Comparison of ENCODE assay signal across 8 cellular contexts in the genomic region with DNA sequence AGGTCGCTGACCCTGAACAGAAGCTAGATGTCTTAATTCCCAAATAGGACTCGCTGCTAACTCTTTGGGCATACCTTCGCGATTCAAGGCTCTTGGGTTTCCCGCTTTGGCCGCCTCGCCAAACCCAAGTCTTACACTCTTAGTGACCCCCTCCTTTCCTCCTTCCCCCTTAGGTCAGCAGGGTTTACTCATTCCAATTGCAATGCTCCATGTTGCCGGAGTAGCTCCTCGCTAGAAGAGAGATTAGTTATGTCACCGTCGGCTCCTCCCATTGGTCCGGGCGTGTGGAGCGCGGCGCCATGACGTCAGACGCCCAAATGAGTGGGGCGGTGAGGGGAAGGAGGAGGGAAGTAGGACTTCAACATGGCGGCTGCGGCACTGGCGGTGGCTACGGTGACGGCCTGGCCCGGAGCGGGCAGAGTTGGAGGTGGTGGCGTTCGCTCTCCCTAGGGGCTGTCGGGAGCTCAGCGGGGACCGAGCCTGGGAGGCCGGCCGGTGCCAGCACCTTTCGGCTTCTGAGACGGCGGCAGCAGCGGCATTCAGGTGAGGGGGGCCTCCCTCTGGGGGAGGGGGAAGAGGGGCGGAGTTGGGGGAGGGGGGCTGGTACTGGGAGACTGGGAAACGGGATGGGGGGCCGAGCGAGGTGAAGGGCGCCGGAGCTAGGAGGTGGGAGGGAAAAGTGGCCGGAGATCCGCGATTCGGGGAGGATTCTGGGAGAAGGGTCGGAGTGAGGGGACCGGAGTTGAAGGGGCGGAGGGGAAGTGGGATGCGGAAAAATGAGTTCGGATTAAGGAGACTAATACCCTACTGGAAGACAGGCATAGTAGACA. TPM values are rescaled to one million over a fixed set of nuclear protein-coding genes. Genes with fewer than 3 reads are reported as not detected.
A peak's percentile ranks its signal among the peaks of the same experiment; 100 is the strongest.
DNase-seq lines count a peak whose midpoint lies in the region; ATAC-seq, FAIRE-seq and TF ChIP-seq lines count a peak whose summit lies in the region.

A gene (plus strand): TSS at position 346 of the 830 bp plus-strand sequence. CDS start 41,872 bp downstream, outside the sequence.

- DNase-seq in NCI-H128 (lab: John Stamatoyannopoulos, UW; ENCODE audit: unreplicated experiment) (peak; percentile 87), SW 1271 (lab: John Stamatoyannopoulos, UW) (peak; percentile 81 to 92), Right ventricle myocardium superior (peak; percentile 98), pancreas (peak; percentile 94 to 97 (median 97)), tibial artery (peak; percentile 98)
- peak; percentile 90 for DNase-seq in activated naive CD8-positive, alpha-beta T cell treated with anti-CD3 and anti-CD28 coated beads, Interleukin-2, amount 50 U/mL, for 16 hours (ENCODE audit: low read depth, low spot score)

- intact Hi-C loops in Right ventricle myocardium superior (cut with DNase I) = no loop called here
- intact Hi-C loops in pancreas (cut with DNase I) = no loop called here
- intact Hi-C loops in tibial artery (cut with DNase I; ENCODE audit: low total_unique reads) = loop anchor here (5.0 kb wide), 1 partner anchor 52 kb away; a partner anchor contains a TSS

- 0% methylated on average over 52 of the region's 52 CpGs for WGBS in pancreas, 2 donors

- peak within 1 kb of the TSS; percentile 64 to 72 (median 68) for H3K4me3 ChIP-seq in pancreas
- peak within 1 kb of the TSS; percentile 79 to 87 for H3K4me3 ChIP-seq in tibial artery

- H3K36me3 ChIP-seq in pancreas = no peaks in the 10 kb centered on the region
- H3K36me3 ChIP-seq in tibial artery = peaks cover 0 to 2% (median 0%) of the 10 kb centered on the region in 3 donors

- H3K27ac ChIP-seq in pancreas (peak within 1 kb of the TSS; percentile 88 to 97 (median 94)), tibial artery (peak within 1 kb of the TSS; percentile 94 to 96)

- TF ChIP-seq CTCF in pancreas (IDR thresholded peaks at IDR 0.05) (no peak), tibial artery (IDR thresholded peaks at IDR 0.05) (no peak)

- H3K9me3 ChIP-seq in pancreas (no peaks in the 10 kb centered on the region), tibial artery (no peaks in the 10 kb centered on the region)

- peak; percentile 76 for FAIRE-seq in pancreas (lab: Jason Lieb, UNC)

- peak; percentile 99 for ATAC-seq in HG02678 (IDR thresholded peaks at IDR 0.05; ENCODE audit: unreplicated experiment)
- ATAC-seq in Right ventricle myocardium superior (ENCODE audit: poor library complexity) = peak; percentile 99
- ATAC-seq in pancreas = peak; percentile 97 to 99 (median 98)

- H3K4me1 ChIP-seq in pancreas (peaks cover 0 to 5% (median 4%) of the 10 kb centered on the region in 3 donors), tibial artery (peaks cover 0 to 23% (median 8%) of the 10 kb centered on the region in 4 donors)

- TF ChIP-seq POLR2A in GM10847 (IDR thresholded peaks at IDR 0.05; ENCODE audit: extremely low read depth, insufficient read length) = peak; percentile 81

- H3K27me3 ChIP-seq in pancreas (no peaks in the 10 kb centered on the region), tibial artery (no peaks in the 10 kb centered on the region)

RNA-seq across cellular contexts. Expression of the gene that starts here (rescaled TPM):
- total RNA-seq in Right ventricle myocardium superior = 44.0 TPM
- 10 to 100 TPM; 13.0 to 25.6 (median 17.0) TPM for total RNA-seq in pancreas
- 10 to 100 TPM; 12.1 to 21.9 TPM for polyA plus RNA-seq in pancreas

Comparison
In these comparisons a context has a peak if more than half of its experiments do, and no peak if none do; other contexts are left out.
1. Peak in every context shown above with its lines: DNase-seq, ATAC-seq, H3K4me3 ChIP-seq and H3K27ac ChIP-seq.